Comparison of ENCODE assay signal across 23 cellular contexts in the genomic region with DNA sequence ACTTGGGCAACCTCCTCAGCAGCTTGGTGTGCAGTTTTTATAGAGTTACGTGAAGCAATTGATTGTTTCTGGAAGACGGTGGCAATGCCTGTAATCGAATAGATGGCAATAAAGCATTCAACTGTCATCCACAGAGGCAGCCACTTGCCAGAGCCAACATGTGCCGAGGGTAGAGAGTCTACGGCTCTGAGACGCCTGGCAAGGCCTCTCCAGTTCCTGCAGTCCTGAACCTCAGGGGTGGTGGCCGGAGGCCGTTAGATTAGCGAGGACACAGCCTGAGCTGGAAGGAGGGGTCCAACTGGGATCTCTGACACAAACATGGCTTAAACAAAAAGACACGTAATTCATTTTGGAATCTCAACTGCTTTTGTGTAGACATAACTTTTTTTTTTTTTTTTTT. TPM values are rescaled to one million over a fixed set of nuclear protein-coding genes. Genes with fewer than 3 reads are reported as not detected.
A peak's percentile ranks its signal among the peaks of the same experiment; 100 is the strongest.
DNase-seq lines count a peak whose midpoint lies in the region; ATAC-seq and TF ChIP-seq lines count a peak whose summit lies in the region.
"Had no signal": no experiment of that assay in that cellular context is flagged by ENCODE, and none has a peak within 500 bp of the region (broad histone marks: within the 10 kb centered on the region; RNA-seq: fewer than 3 reads in every experiment).

No MANE protein-coding gene starts in this region.

- H3K27ac Mint-ChIP-seq in neural progenitor cell: peak overlapping the region; percentile 80
- H3K27ac Mint-ChIP-seq: B cell; CD4-positive, CD25-positive, alpha-beta regulatory T cell; CD8-positive, alpha-beta T cell; HFFc6 had no signal

- no peak for ATAC-seq in activated T-cell treated with anti-CD3 and anti-CD28 coated beads, Interleukin-2, amount 50 U/mL, for 4 hours
- ATAC-seq in GM18861 (IDR thresholded peaks at IDR 0.05; ENCODE audit: unreplicated experiment): no peak
- ATAC-seq: CD8-positive, alpha-beta T cell; GM12878 had no signal

- WGBS in prostate gland: 51% methylated on average over 10 of the region's 10 CpGs

- H3K27ac ChIP-seq in neural progenitor cell (no peak overlapping the region), prostate gland (no peak overlapping the region)
- H3K27ac ChIP-seq: 22Rv1, BLaER1, C4-2B had no signal

- H3K9me3 Mint-ChIP-seq in neural progenitor cell: peaks cover 9% of the 10 kb centered on the region
- H3K9me3 Mint-ChIP-seq in activated T-cell treated with anti-CD3 and anti-CD28 coated beads, Interleukin-2, amount 50 U/mL, for 4 hours: no peaks in the 10 kb centered on the region
- H3K9me3 Mint-ChIP-seq: CD8-positive, alpha-beta T cell had no signal

- no peaks in the 10 kb centered on the region for H4K20me1 ChIP-seq in neural progenitor cell (ENCODE audit: low read depth)
- H4K20me1 ChIP-seq: BLaER1 had no signal

- no peak overlapping the region for H2AFZ ChIP-seq in neural progenitor cell (replicated peaks)

- H3K36me3 Mint-ChIP-seq in neural progenitor cell: no peaks in the 10 kb centered on the region
- no peaks in the 10 kb centered on the region for H3K36me3 Mint-ChIP-seq in activated T-cell treated with anti-CD3 and anti-CD28 coated beads, Interleukin-2, amount 50 U/mL, for 4 hours (ENCODE audit: insufficient read depth)
- H3K36me3 Mint-ChIP-seq: CD4-positive, CD25-positive, alpha-beta regulatory T cell; CD8-positive, alpha-beta T cell had no signal

- H3K4me1 ChIP-seq in neural progenitor cell: no peaks in the 10 kb centered on the region
- no peaks in the 10 kb centered on the region for H3K4me1 ChIP-seq in prostate gland (replicated peaks)
- H3K4me1 ChIP-seq: HAP-1 had no signal

- no peaks in the 10 kb centered on the region for H3K79me2 ChIP-seq in neural progenitor cell (ENCODE audit: low read depth)

- no peaks in the 10 kb centered on the region for H3F3A ChIP-seq in neural progenitor cell (ENCODE audit: low read depth)

- H3K9ac ChIP-seq in neural progenitor cell: no peak overlapping the region
- H3K9ac ChIP-seq: BLaER1 had no signal

- H3K9me3 ChIP-seq in neural progenitor cell (ENCODE audit: low read depth) (no peaks in the 10 kb centered on the region), prostate gland (no peaks in the 10 kb centered on the region)
- H3K9me3 ChIP-seq: BLaER1, Caco-2, HAP-1 had no signal

- H3K27me3 ChIP-seq in neural progenitor cell (no peaks in the 10 kb centered on the region), prostate gland (replicated peaks; ENCODE audit: insufficient read depth) (no peaks in the 10 kb centered on the region)

- no peak overlapping the region for H3K4me3 Mint-ChIP-seq in neural progenitor cell
- no peak overlapping the region for H3K4me3 Mint-ChIP-seq in activated T-cell treated with anti-CD3 and anti-CD28 coated beads, Interleukin-2, amount 50 U/mL, for 4 hours
- H3K4me3 Mint-ChIP-seq: B cell; CD4-positive, CD25-positive, alpha-beta regulatory T cell; CD8-positive, alpha-beta T cell; HFFc6 had no signal

- no peaks in the 10 kb centered on the region for H3K4me1 Mint-ChIP-seq in neural progenitor cell
- H3K4me1 Mint-ChIP-seq in activated T-cell treated with anti-CD3 and anti-CD28 coated beads, Interleukin-2, amount 50 U/mL, for 4 hours (ENCODE audit: low read depth): no peaks in the 10 kb centered on the region
- H3K4me1 Mint-ChIP-seq: CD4-positive, CD25-positive, alpha-beta regulatory T cell had no signal

- no peak overlapping the region for H3K4me3 ChIP-seq in neural progenitor cell
- no peak overlapping the region for H3K4me3 ChIP-seq in prostate gland
- H3K4me3 ChIP-seq: BLaER1, GM12878, HAP-1 had no signal

- DNase-seq in M059J (ENCODE audit: low read depth) (peak; percentile 21), islet precursor cell (peak; percentile 26), neural progenitor cell (ENCODE audit: low spot score) (no peak), prostate gland (ENCODE audit: low spot score) (peak; percentile 34), RKO (ENCODE audit: low spot score) (no peak), NCI-H510A (lab: John Stamatoyannopoulos, UW) (no peak)
- no peak for DNase-seq in activated T-cell treated with anti-CD3 and anti-CD28 coated beads, Interleukin-2, amount 50 U/mL, for 4 hours
- DNase-seq: Caco-2; CD4-positive, CD25-positive, alpha-beta regulatory T cell; CD8-positive, alpha-beta T cell; DMS153; DMS79; EL; GDM1; GOT3; HFFc6 had no signal

- intact Hi-C loops in prostate gland (cut with DNase I): no loop called here

- peaks cover 10% of the 10 kb centered on the region for H3K27me3 Mint-ChIP-seq in neural progenitor cell (ENCODE audit: insufficient read depth, low read depth)
- H3K27me3 Mint-ChIP-seq in activated T-cell treated with anti-CD3 and anti-CD28 coated beads, Interleukin-2, amount 50 U/mL, for 4 hours (ENCODE audit: low read depth): peaks cover 11% of the 10 kb centered on the region

- H3K4me2 ChIP-seq in neural progenitor cell: no peak overlapping the region
- H3K4me2 ChIP-seq: BLaER1 had no signal

- TF ChIP-seq CTCF in neural progenitor cell (IDR thresholded peaks at IDR 0.05) (no peak), prostate gland (IDR thresholded peaks at IDR 0.05) (no peak)

- no peak for TF ChIP-seq POLR2A in prostate gland (IDR thresholded peaks at IDR 0.05)

- H3K36me3 ChIP-seq in neural progenitor cell (no peaks in the 10 kb centered on the region), prostate gland (no peaks in the 10 kb centered on the region)
- H3K36me3 ChIP-seq: BLaER1, HAP-1 had no signal

RNA-seq across cellular contexts. Expression of gene TTLL2, which starts 0.8 kb away (rescaled TPM):
- total RNA-seq in M059J (2014; rRNA removed; shearing (Covaris generic)): not detected in 2 replicates
- not detected in 2 replicates for total RNA-seq in neural progenitor cell (ENCODE audit: low replicate concordance)
- total RNA-seq in prostate gland: 1 to 10 TPM in 1 of 2 donors, not detected in 1; 1.9 TPM
- not detected for total RNA-seq in activated T-cell treated with anti-CD3 and anti-CD28 coated beads, Interleukin-2, amount 50 U/mL, for 4 hours
- total RNA-seq: B cell; Caco-2; CD4-positive, CD25-positive, alpha-beta regulatory T cell; CD8-positive, alpha-beta T cell; GM12878; HFFc6 had no signal

RNA-seq across cellular contexts. Expression of gene UNC93A, which starts 33.0 kb away (rescaled TPM):
- total RNA-seq in M059J (2014; rRNA removed; shearing (Covaris generic)): not detected in 2 replicates
- total RNA-seq in neural progenitor cell (ENCODE audit: low replicate concordance) (0.28 TPM in 1 of 2 replicates, not detected in the other), prostate gland (under 1 TPM; 0.51 to 0.55 TPM)
- total RNA-seq in activated T-cell treated with anti-CD3 and anti-CD28 coated beads, Interleukin-2, amount 50 U/mL, for 4 hours: not detected
- total RNA-seq: B cell; CD4-positive, CD25-positive, alpha-beta regulatory T cell; CD8-positive, alpha-beta T cell; GM12878; HFFc6 had no signal

Comparison
In these comparisons a context has a peak if more than half of its experiments do, and no peak if none do; other contexts are left out.
1. DNase-seq: peak in M059J (single experiment), islet precursor cell (single experiment) and prostate gland (single experiment); none in neural progenitor cell (single experiment), RKO (single experiment), NCI-H510A (single experiment) and activated T-cell treated with anti-CD3 and anti-CD28 coated beads, Interleukin-2, amount 50 U/mL, for 4 hours (single experiment).